Comparison of ENCODE assay signal across 1 cellular context in genomic region chr5:34915139-34915855, GRCh38.
TF ChIP-seq lines count a peak whose summit lies in the region.

Gene BRIX1, plus strand, starts transcription at chr5:34915711. Its CDS starts 28 bp downstream, at chr5:34915739.
Gene RAD1, minus strand, starts transcription at chr5:34915504. Its CDS starts 612 bp downstream, at chr5:34914892.

TF ChIP-seq in HepG2, 621 proteins besides CTCF, POLR2A, EP300 and RAD21 (continued from another document and continues in another):
- peak; percentile 88 for TF ChIP-seq ZNF687 (CRISPR knock-in tag; IDR thresholded peaks at IDR 0.05)
- peak; percentile 78 for TF ChIP-seq MXD4 (CRISPR knock-in tag; IDR thresholded peaks at IDR 0.05)
- TF ChIP-seq FOXA1 (IDR thresholded peaks at IDR 0.05), result no peak
- 0 out of 2 replicates have a peak, but pooled peaks have one; percentile 8 for TF ChIP-seq FOXA1 (CRISPR knock-in tag; IDR thresholded peaks at IDR 0.05)
- no peak for TF ChIP-seq IKZF1 (IDR thresholded peaks at IDR 0.05)
- TF ChIP-seq ZNF251 (CRISPR knock-in tag; IDR thresholded peaks at IDR 0.05), result no peak
- TF ChIP-seq ZNF552 (CRISPR knock-in tag; IDR thresholded peaks at IDR 0.05; ENCODE audit: borderline replicate concordance), result peak; percentile 84; the same call in 1 of the 2 replicates
- TF ChIP-seq PHF8 (CRISPR knock-in tag; IDR thresholded peaks at IDR 0.05), result peak; percentile 94
- TF ChIP-seq ZNF792 (CRISPR knock-in tag; IDR thresholded peaks at IDR 0.05), result peak; percentile 46; the same call in 1 of the 2 replicates
- TF ChIP-seq PITX1 (CRISPR knock-in tag; IDR thresholded peaks at IDR 0.05), result peak; percentile 76; the same call in 1 of the 2 replicates
- TF ChIP-seq ZNF572 (CRISPR knock-in tag; IDR thresholded peaks at IDR 0.05), result no peak
- peak; percentile 27; the same call in 1 of the 2 replicates for TF ChIP-seq TP53 (CRISPR knock-in tag; conservative IDR thresholded peaks at IDR 0.05)
- no peak for TF ChIP-seq ZNF496 (CRISPR knock-in tag; IDR thresholded peaks at IDR 0.05; ENCODE audit: insufficient replicate concordance)
- no peak for TF ChIP-seq PRDM10 (CRISPR knock-in tag; IDR thresholded peaks at IDR 0.05; ENCODE audit: low read depth)
- TF ChIP-seq RBM22 (optimal IDR thresholded peaks at IDR 0.05; ENCODE audit: low read length), result no peak
- TF ChIP-seq FOXM1 (CRISPR knock-in tag; IDR thresholded peaks at IDR 0.05), result no peak
- TF ChIP-seq ZNF230 (CRISPR knock-in tag; IDR thresholded peaks at IDR 0.05), result no peak; the same call in 1 of the 2 replicates
- 0 out of 2 replicates have a peak, but pooled peaks have one; percentile 0 for TF ChIP-seq TMF1 (CRISPR knock-in tag; IDR thresholded peaks at IDR 0.05; ENCODE audit: low read depth)
- peak; percentile 34; the same call in 1 of the 2 replicates for TF ChIP-seq ZNF652 (CRISPR knock-in tag; IDR thresholded peaks at IDR 0.05; ENCODE audit: borderline replicate concordance, low read depth)
- TF ChIP-seq ZMYM3 (CRISPR knock-in tag; IDR thresholded peaks at IDR 0.05), result no peak
- no peak for TF ChIP-seq NFE2 (CRISPR knock-in tag; IDR thresholded peaks at IDR 0.05)
- TF ChIP-seq CSRNP2 (CRISPR knock-in tag; conservative IDR thresholded peaks at IDR 0.05; ENCODE audit: low read depth), result no peak
- TF ChIP-seq NR0B2 (CRISPR knock-in tag; IDR thresholded peaks at IDR 0.05), result peak; percentile 78; the same call in 1 of the 2 replicates
- peak; percentile 98 for TF ChIP-seq SPEN (CRISPR knock-in tag; IDR thresholded peaks at IDR 0.05; ENCODE audit: low read depth)
- TF ChIP-seq MED13 (CRISPR knock-in tag; IDR thresholded peaks at IDR 0.05), result no peak
- TF ChIP-seq HBP1 (CRISPR knock-in tag; IDR thresholded peaks at IDR 0.05; ENCODE audit: low read depth), result peak; percentile 97
- TF ChIP-seq ZSCAN9 (CRISPR knock-in tag; IDR thresholded peaks at IDR 0.05; ENCODE audit: borderline replicate concordance), result no peak
- no peak; the same call in 1 of the 2 replicates for TF ChIP-seq AFF4 (CRISPR knock-in tag; IDR thresholded peaks at IDR 0.05)
- TF ChIP-seq ZNF17 (CRISPR knock-in tag; IDR thresholded peaks at IDR 0.05), result no peak
- no peak for TF ChIP-seq NR2F6 (IDR thresholded peaks at IDR 0.05)
- peak; percentile 20; the same call in 1 of the 2 replicates for TF ChIP-seq NR2F6 (CRISPR knock-in tag; IDR thresholded peaks at IDR 0.05)
- no peak; the same call in 1 of the 2 replicates for TF ChIP-seq ZHX1 (CRISPR knock-in tag; IDR thresholded peaks at IDR 0.05; ENCODE audit: low read depth)
- TF ChIP-seq MLXIP (CRISPR knock-in tag; IDR thresholded peaks at IDR 0.05; ENCODE audit: borderline replicate concordance), result no peak
- TF ChIP-seq CCAR2 (optimal IDR thresholded peaks at IDR 0.05; ENCODE audit: low read depth, low read length), result no peak
- no peak for TF ChIP-seq MBD4 (IDR thresholded peaks at IDR 0.05; ENCODE audit: borderline replicate concordance, low read length)
